Comparison of ENCODE assay signal across 18 cellular contexts in the genomic region with DNA sequence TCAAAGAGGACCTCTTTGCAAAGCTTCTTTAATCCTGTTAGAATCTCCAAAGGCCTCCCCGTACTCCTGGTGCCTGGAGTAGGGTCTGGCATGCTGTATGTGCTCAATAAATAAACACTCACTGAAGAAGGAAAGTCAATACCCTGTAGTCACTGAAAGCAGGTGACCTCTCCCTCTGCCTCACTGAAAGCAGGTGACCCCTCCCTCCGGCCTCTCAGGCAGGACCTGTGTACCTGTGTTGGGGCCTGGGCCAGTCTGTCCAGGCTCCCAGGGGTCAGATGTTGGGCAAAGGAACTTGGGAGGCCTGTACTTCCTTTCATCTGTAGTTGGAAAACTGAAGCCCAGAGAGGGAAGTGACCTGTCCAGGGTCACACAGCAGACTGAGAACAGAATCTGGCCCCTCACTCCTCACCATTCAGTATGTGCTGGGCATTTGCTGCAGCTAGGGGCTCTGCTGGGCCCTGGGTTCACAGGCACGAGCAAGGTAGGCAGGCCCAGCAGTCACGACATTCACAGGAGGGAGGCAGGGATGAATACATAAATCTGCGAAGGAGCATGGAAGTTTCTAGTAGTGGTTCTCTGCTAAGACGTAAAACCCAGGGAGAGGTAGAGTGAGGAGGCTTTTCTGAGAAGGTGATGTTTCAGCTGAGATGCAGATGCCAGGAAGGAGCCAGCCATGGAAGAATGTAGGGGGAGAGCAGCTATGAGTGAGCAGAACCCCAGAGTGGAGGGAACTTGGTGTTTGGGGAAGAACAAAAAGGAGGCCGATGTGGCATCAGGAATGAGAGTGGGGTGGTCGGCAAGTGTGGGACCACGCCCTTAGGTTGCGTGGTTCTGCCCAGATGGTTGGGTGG.
DNase-seq lines count a peak whose midpoint lies in the region; ATAC-seq and TF ChIP-seq lines count a peak whose summit lies in the region.
"Had no signal": no experiment of that assay in that cellular context is flagged by ENCODE, and none has a peak within 500 bp of the region (broad histone marks: within the 10 kb centered on the region; RNA-seq: fewer than 3 reads in every experiment).

No MANE protein-coding gene starts in this region.

- POLR2A ChIA-PET in CD4-positive, alpha-beta memory T cell (lab: Charles Lee; ENCODE audit: partially characterized antibody) = no interaction called here

- H3K36me3 ChIP-seq in heart left ventricle = no peaks in the 10 kb centered on the region
- H3K36me3 ChIP-seq in CD4-positive, alpha-beta memory T cell (ENCODE audit: insufficient read depth, low read length) = no peaks in the 10 kb centered on the region
- H3K36me3 ChIP-seq: breast epithelium, gastrocnemius medialis, left ventricle myocardium inferior, pancreas had no signal

- WGBS in heart left ventricle, 4 donors = 91 to 93% (median 93%) methylated on average over 10 of the region's 10 CpGs

- TF ChIP-seq CTCF in heart left ventricle (IDR thresholded peaks at IDR 0.05) (no peak), coronary artery (IDR thresholded peaks at IDR 0.05) (no peak), type B pancreatic cell (conservative IDR thresholded peaks at IDR 0.05) (no peak)

- H3K4me3 ChIP-seq in heart left ventricle = no peak overlapping the region
- H3K4me3 ChIP-seq in coronary artery = no peak overlapping the region
- H3K4me3 ChIP-seq in CD4-positive, alpha-beta memory T cell (ENCODE audit: low read length in 2 of 2) = no peak overlapping the region
- H3K4me3 ChIP-seq: A549, breast epithelium, gastrocnemius medialis, pancreas had no signal

- intact Hi-C loops in Right ventricle myocardium inferior (cut with DNase I) (no loop called here), heart left ventricle (cut with DNase I) (no loop called here)
- intact Hi-C loops in CD4-positive, alpha-beta memory T cell (cut with micrococcal nuclease) = no loop called here

- H3K27me3 ChIP-seq in heart left ventricle = no peaks in the 10 kb centered on the region
- H3K27me3 ChIP-seq in CD4-positive, alpha-beta memory T cell (ENCODE audit: insufficient read depth, low read length) = no peaks in the 10 kb centered on the region
- H3K27me3 ChIP-seq: breast epithelium, gastrocnemius medialis, pancreas had no signal

- CTCF ChIA-PET in CD4-positive, alpha-beta memory T cell (lab: Charles Lee; ENCODE audit: partially characterized antibody) = no interaction called here

- peak; percentile 21 for DNase-seq in Right ventricle myocardium inferior (ENCODE audit: missing footprints)
- DNase-seq in heart left ventricle = no peak
- DNase-seq in coronary artery (ENCODE audit: low spot score) = no peak
- DNase-seq in naive B cell = no peak
- DNase-seq in type B pancreatic cell (ENCODE audit: extremely low spot score, unreplicated experiment) = no peak
- DNase-seq in COLO668 (lab: John Stamatoyannopoulos, UW; ENCODE audit: unreplicated experiment) = no peak
- DNase-seq in CD4-positive, alpha-beta memory T cell = no peak
- DNase-seq: activated naive CD8-positive, alpha-beta T cell treated with anti-CD3 and anti-CD28 coated beads, Interleukin-2, amount 50 U/mL, for 24 hours; DMS53; gastrocnemius medialis; left ventricle myocardium inferior; SHP77; stimulated activated CD4-positive, alpha-beta T cell treated with anti-CD3 and anti-CD28 coated beads, Interleukin-2, amount 100 ng/mL, for 24 hours; T-cell had no signal

- ATAC-seq in Right ventricle myocardium inferior (no peak), heart left ventricle (no peak), naive B cell (ENCODE audit: low read depth in 2 of 2) (no peak), GM18520 (IDR thresholded peaks at IDR 0.05; ENCODE audit: unreplicated experiment) (no peak)
- ATAC-seq: activated naive CD8-positive, alpha-beta T cell treated with anti-CD3 and anti-CD28 coated beads, Interleukin-2, amount 50 U/mL, for 24 hours; gastrocnemius medialis; pancreas; T-cell had no signal

- TF ChIP-seq POLR2A in heart left ventricle (IDR thresholded peaks at IDR 0.05) = no peak

- H3K27me3 Mint-ChIP-seq in naive B cell = peaks cover 0 to 26% (median 25%) of the 10 kb centered on the region in 3 donors
- H3K27me3 Mint-ChIP-seq in type B pancreatic cell = no peaks in the 10 kb centered on the region
- H3K27me3 Mint-ChIP-seq in CD4-positive, alpha-beta memory T cell = no peaks in the 10 kb centered on the region
- H3K27me3 Mint-ChIP-seq: activated naive CD8-positive, alpha-beta T cell treated with anti-CD3 and anti-CD28 coated beads, Interleukin-2, amount 50 U/mL, for 24 hours; T-cell had no signal

- H3K9me3 Mint-ChIP-seq in naive B cell = no peaks in the 10 kb centered on the region
- no peaks in the 10 kb centered on the region for H3K9me3 Mint-ChIP-seq in type B pancreatic cell
- H3K9me3 Mint-ChIP-seq in CD4-positive, alpha-beta memory T cell = no peaks in the 10 kb centered on the region
- H3K9me3 Mint-ChIP-seq: activated naive CD8-positive, alpha-beta T cell treated with anti-CD3 and anti-CD28 coated beads, Interleukin-2, amount 50 U/mL, for 24 hours; T-cell had no signal

- peaks cover 0 to 67% (median 31%) of the 10 kb centered on the region in 12 donors for H3K4me1 ChIP-seq in heart left ventricle
- H3K4me1 ChIP-seq in CD4-positive, alpha-beta memory T cell (ENCODE audit: insufficient read depth, low read length) = no peaks in the 10 kb centered on the region
- H3K4me1 ChIP-seq: breast epithelium had no signal

- H3K27ac ChIP-seq in heart left ventricle (peak overlapping the region in 1 of 12 donors; percentile 89), coronary artery (peak overlapping the region; percentile 73 to 91)
- H3K27ac ChIP-seq in CD4-positive, alpha-beta memory T cell (ENCODE audit: low read depth, low read length) = no peak overlapping the region
- H3K27ac ChIP-seq: A549, gastrocnemius medialis, pancreas had no signal

- H3K4me3 Mint-ChIP-seq in naive B cell (no peak overlapping the region), type B pancreatic cell (no peak overlapping the region)
- no peak overlapping the region for H3K4me3 Mint-ChIP-seq in CD4-positive, alpha-beta memory T cell
- H3K4me3 Mint-ChIP-seq: activated naive CD8-positive, alpha-beta T cell treated with anti-CD3 and anti-CD28 coated beads, Interleukin-2, amount 50 U/mL, for 24 hours; T-cell had no signal

- H3K9me3 ChIP-seq in heart left ventricle = no peaks in the 10 kb centered on the region
- H3K9me3 ChIP-seq in CD4-positive, alpha-beta memory T cell (ENCODE audit: control insufficient read depth in 1 of 2, low read length in 2 of 2) = no peaks in the 10 kb centered on the region
- H3K9me3 ChIP-seq: A549, breast epithelium, gastrocnemius medialis, left ventricle myocardium inferior, pancreas had no signal

- H3K36me3 Mint-ChIP-seq in naive B cell = peaks cover 0 to 8% of the 10 kb centered on the region in 2 donors
- H3K36me3 Mint-ChIP-seq in type B pancreatic cell = peaks cover 8% of the 10 kb centered on the region
- no peaks in the 10 kb centered on the region for H3K36me3 Mint-ChIP-seq in CD4-positive, alpha-beta memory T cell

- H3K27ac Mint-ChIP-seq in naive B cell = peak overlapping the region in 4 of 6 donors; percentile 14 to 70 (median 59)
- H3K27ac Mint-ChIP-seq in type B pancreatic cell = peak overlapping the region; percentile 44
- peak overlapping the region in 2 of 7 donors; percentile 38 to 67 for H3K27ac Mint-ChIP-seq in CD4-positive, alpha-beta memory T cell
- H3K27ac Mint-ChIP-seq: activated naive CD8-positive, alpha-beta T cell treated with anti-CD3 and anti-CD28 coated beads, Interleukin-2, amount 50 U/mL, for 24 hours; T-cell had no signal

- H3K4me1 Mint-ChIP-seq in naive B cell (peaks cover 0 to 4% (median 2%) of the 10 kb centered on the region in 3 donors), type B pancreatic cell (ENCODE audit: unreplicated experiment) (peaks cover 34% of the 10 kb centered on the region)
- H3K4me1 Mint-ChIP-seq in CD4-positive, alpha-beta memory T cell = peaks cover 2 to 8% (median 6%) of the 10 kb centered on the region in 4 donors
